In genomic region chr1:57124768-57125446, GRCh38 we compare ENCODE assay signal across 15 cellular contexts.
DNase-seq lines count a peak whose midpoint lies in the region; ATAC-seq lines count a peak whose summit lies in the region.
"Had no signal": no experiment of that assay in that cellular context is flagged by ENCODE, and none has a peak within 500 bp of the region (broad histone marks: within the 10 kb centered on the region; RNA-seq: fewer than 3 reads in every experiment).

No MANE protein-coding gene starts in this region.

- no peak overlapping the region for H2BK5ac ChIP-seq in trophoblast cell (ENCODE audit: low read depth, low read length, poor library complexity)

- no peak overlapping the region for H3K4me2 ChIP-seq in trophoblast cell (ENCODE audit: low read length)

- no peak overlapping the region for H3K14ac ChIP-seq in trophoblast cell (ENCODE audit: low read length)

- no peak overlapping the region for H3K4me3 ChIP-seq in adipocyte (ENCODE audit: low read length)
- no peak overlapping the region for H3K4me3 ChIP-seq in trophoblast cell (ENCODE audit: low read depth, low read length)
- H3K4me3 ChIP-seq: testis had no signal

- no peaks in the 10 kb centered on the region for H3K36me3 ChIP-seq in adipocyte (ENCODE audit: control insufficient read depth, insufficient read depth, low read length, severe bottlenecking)
- H3K36me3 ChIP-seq in trophoblast cell (ENCODE audit: control insufficient read depth in 1 of 2, insufficient read depth in 2 of 2, low read length in 2 of 2) = no peaks in the 10 kb centered on the region

- H4K12ac ChIP-seq in trophoblast cell (ENCODE audit: low read depth, low read length) = no peak overlapping the region

- no peak overlapping the region for H2AFZ ChIP-seq in trophoblast cell (ENCODE audit: insufficient read depth, low read length, poor library complexity)

- H4K91ac ChIP-seq in trophoblast cell (ENCODE audit: low read depth, low read length) = no peak overlapping the region

- no peak overlapping the region for H3K27ac ChIP-seq in trophoblast cell (ENCODE audit: low read depth, low read length)
- H3K27ac ChIP-seq: testis had no signal

- no peak overlapping the region for H2AK5ac ChIP-seq in trophoblast cell (ENCODE audit: low read length)

- no peak overlapping the region for H2BK12ac ChIP-seq in trophoblast cell (ENCODE audit: low read length)

- H3K9me3 ChIP-seq in adipocyte (ENCODE audit: control insufficient read depth, low read length) (no peaks in the 10 kb centered on the region), trophoblast cell (ENCODE audit: insufficient read depth, low read depth, low read length) (no peaks in the 10 kb centered on the region)
- H3K9me3 ChIP-seq: testis had no signal

- no peak overlapping the region for H2BK120ac ChIP-seq in trophoblast cell (ENCODE audit: insufficient read depth, low read length, poor library complexity)

- H3K4me1 ChIP-seq in adipocyte (ENCODE audit: control insufficient read depth, insufficient read depth, low read length) = peaks cover 9% of the 10 kb centered on the region
- no peaks in the 10 kb centered on the region for H3K4me1 ChIP-seq in trophoblast cell (ENCODE audit: control insufficient read depth in 1 of 2, insufficient read depth in 2 of 2, low read length in 2 of 2)
- H3K4me1 ChIP-seq: testis had no signal

- peak; percentile 0 to 3 for DNase-seq in activated CD4-positive, alpha-beta T cell treated with anti-CD3 and anti-CD28 coated beads, Interleukin-2, amount 50 U/mL, for 48 hours
- no peak for DNase-seq in activated CD4-positive, alpha-beta T cell treated with anti-CD3 and anti-CD28 coated beads, Interleukin-2, amount 50 U/mL, for 4 hours
- DNase-seq in adipocyte (ENCODE audit: low read depth) (peak; percentile 36), trophoblast cell (no peak), GM19238 (ENCODE audit: insufficient read length, low spot score) (no peak), NCI-H2196 treated with DMSO at 0.1 percent for 48 hours (lab: John Stamatoyannopoulos, UW; ENCODE audit: unreplicated experiment) (no peak)
- DNase-seq: ACHN; amniotic stem cell; GDM1; KG1; NCI-H2171; stimulated activated CD4-positive, alpha-beta T cell treated with anti-CD3 and anti-CD28 coated beads, Interleukin-4, amount 100 ng/mL, for 4 hours; testis had no signal

- H3K27me3 ChIP-seq in adipocyte (replicated peaks; ENCODE audit: control insufficient read depth, insufficient read depth, low read length) = no peaks in the 10 kb centered on the region
- no peaks in the 10 kb centered on the region for H3K27me3 ChIP-seq in trophoblast cell (ENCODE audit: insufficient read depth, low read length)
- H3K27me3 ChIP-seq: testis had no signal

- H3K9ac ChIP-seq in adipocyte (ENCODE audit: low read length) (no peak overlapping the region), trophoblast cell (ENCODE audit: low read length) (peak overlapping the region; percentile 63)

- H3K79me2 ChIP-seq in trophoblast cell (ENCODE audit: control insufficient read depth, insufficient read depth, low read length, poor library complexity) = no peaks in the 10 kb centered on the region

- no peak overlapping the region for H3K18ac ChIP-seq in trophoblast cell (ENCODE audit: low read length)

- ATAC-seq in HG02870 (IDR thresholded peaks at IDR 0.05; ENCODE audit: unreplicated experiment) (peak; percentile 92), GM21423 (IDR thresholded peaks at IDR 0.05; ENCODE audit: unreplicated experiment) (no peak)

- H3K23ac ChIP-seq in trophoblast cell (ENCODE audit: low read length) = no peak overlapping the region

- WGBS in trophoblast cell (ENCODE audit: extremely low coverage, insufficient coverage, insufficient read length) = no CpG with 5 or more reads among the region's 5 CpGs

- no peak overlapping the region for H4K8ac ChIP-seq in trophoblast cell (ENCODE audit: low read depth, low read length)

- H3K79me1 ChIP-seq in trophoblast cell (ENCODE audit: low read length) = no peaks in the 10 kb centered on the region

- no peak overlapping the region for H3K4ac ChIP-seq in trophoblast cell (ENCODE audit: low read depth, low read length)

Comparison
In these comparisons a context has a peak if more than half of its experiments do, and no peak if none do; other contexts are left out.
1. DNase-seq: peak in activated CD4-positive, alpha-beta T cell treated with anti-CD3 and anti-CD28 coated beads, Interleukin-2, amount 50 U/mL, for 48 hours (2 of 2) and adipocyte (single experiment); none in activated CD4-positive, alpha-beta T cell treated with anti-CD3 and anti-CD28 coated beads, Interleukin-2, amount 50 U/mL, for 4 hours (0 of 2), trophoblast cell (0 of 2), GM19238 (single experiment) and NCI-H2196 treated with DMSO at 0.1 percent for 48 hours (single experiment).